In genomic region chr16:4350787-4351659, GRCh38 we compare ENCODE assay signal across 1 cellular context.
TF ChIP-seq lines count a peak whose summit lies in the region.

Gene PAM16, minus strand, starts transcription at chr16:4351321. Its CDS starts 87 bp downstream, at chr16:4351234.

TF ChIP-seq in K562, 482 proteins besides CTCF, POLR2A, EP300 and RAD21 (continued from another document and continues in another):
- TF ChIP-seq SFPQ (IDR thresholded peaks at IDR 0.05; ENCODE audit: low read depth, low read length) (no peak), SRSF1 (IDR thresholded peaks at IDR 0.05; ENCODE audit: low read depth, low read length) (no peak), GTF2E2 (tag; IDR thresholded peaks at IDR 0.05) (no peak), PTRF (tag; IDR thresholded peaks at IDR 0.05) (no peak), PTTG1 (tag; IDR thresholded peaks at IDR 0.05; ENCODE audit: low read depth) (no peak), MLLT1 (IDR thresholded peaks at IDR 0.05) (no peak; a peak in 1 of 4 replicates), ZNF511 (CRISPR knock-in tag; IDR thresholded peaks at IDR 0.05) (no peak), NUFIP1 (IDR thresholded peaks at IDR 0.05; ENCODE audit: partially characterized antibody) (no peak), SOX6 (IDR thresholded peaks at IDR 0.05) (no peak), SPI1 (IDR thresholded peaks at IDR 0.05; ENCODE audit: borderline replicate concordance, low read depth, low read length) (no peak), RBM22 (IDR thresholded peaks at IDR 0.05; ENCODE audit: low read depth, low read length, poor library complexity, severe bottlenecking) (peak; percentile 65), ZNF695 (CRISPR knock-in tag; IDR thresholded peaks at IDR 0.05) (no peak), BHLHE40 (IDR thresholded peaks at IDR 0.05; ENCODE audit: low read length) (peak; percentile 5; the same call in 1 of the 2 replicates), ZNF57 (CRISPR knock-in tag; IDR thresholded peaks at IDR 0.05) (no peak), KLF6 (CRISPR knock-in tag; IDR thresholded peaks at IDR 0.05; ENCODE audit: borderline replicate concordance) (no peak), ZNF507 (tag; conservative IDR thresholded peaks at IDR 0.05) (no peak), ZNF280A (IDR thresholded peaks at IDR 0.05; ENCODE audit: low read depth, partially characterized antibody) (no peak), POLR2AphosphoS2 (IDR thresholded peaks at IDR 0.05; ENCODE audit: low read length) (peak; percentile 95; the same call in 1 of the 2 replicates), TAL1 (IDR thresholded peaks at IDR 0.05) (no peak), ZNF77 (CRISPR knock-in tag; IDR thresholded peaks at IDR 0.05) (no peak), ZNF75A (CRISPR knock-in tag; IDR thresholded peaks at IDR 0.05) (no peak), DMBX1 (CRISPR knock-in tag; IDR thresholded peaks at IDR 0.05; ENCODE audit: borderline replicate concordance) (0 out of 2 replicates have a peak, but pooled peaks have one; percentile 31), BRD9 (IDR thresholded peaks at IDR 0.05; ENCODE audit: low read depth, partially characterized antibody) (no peak), SIN3A (IDR thresholded peaks at IDR 0.05; ENCODE audit: borderline replicate concordance in 2 of 2, control insufficient read depth in 1 of 2, low read depth in 2 of 2, low read length in 2 of 2) (peak in 1 of 2 experiments; percentile 67; a peak in 1 of 4 replicates), ZNF766 (CRISPR knock-in tag; conservative IDR thresholded peaks at IDR 0.05) (no peak), IRF1 (CRISPR knock-in tag; IDR thresholded peaks at IDR 0.05; ENCODE audit: borderline replicate concordance) (no peak), ZBTB43 (CRISPR knock-in tag; IDR thresholded peaks at IDR 0.05) (0 out of 2 replicates have a peak, but pooled peaks have one; percentile 36), E2F8 (IDR thresholded peaks at IDR 0.05; ENCODE audit: low read depth, partially characterized antibody) (no peak), RHOXF2B (CRISPR knock-in tag; conservative IDR thresholded peaks at IDR 0.05) (no peak), MAZ (CRISPR knock-in tag; conservative IDR thresholded peaks at IDR 0.05 in 1 of 2, IDR thresholded peaks at IDR 0.05 in 1 of 2) (peak; percentile 42 to 72), MAX (CRISPR knock-in tag; IDR thresholded peaks at IDR 0.05) (peak; percentile 57), ATF2 (CRISPR knock-in tag; IDR thresholded peaks at IDR 0.05) (no peak), E2F3 (CRISPR knock-in tag; IDR thresholded peaks at IDR 0.05) (0 out of 2 replicates have a peak, but pooled peaks have one; percentile 51), ZFX (CRISPR knock-in tag; IDR thresholded peaks at IDR 0.05) (peak; percentile 56; the same call in 1 of the 2 replicates), GTF3C2 (IDR thresholded peaks at IDR 0.05; ENCODE audit: borderline replicate concordance, extremely low read depth, insufficient read length) (no peak), FUS (optimal IDR thresholded peaks at IDR 0.05; ENCODE audit: low read depth, low read length) (no peak), SMARCA5 (IDR thresholded peaks at IDR 0.05) (no peak), ZKSCAN8 (CRISPR knock-in tag; IDR thresholded peaks at IDR 0.05) (no peak), ZBTB9 (CRISPR knock-in tag; IDR thresholded peaks at IDR 0.05) (0 out of 2 replicates have a peak, but pooled peaks have one; percentile 70), ZNF830 (CRISPR knock-in tag; IDR thresholded peaks at IDR 0.05) (no peak), ZZZ3 (IDR thresholded peaks at IDR 0.05) (no peak), ZNF778 (CRISPR knock-in tag; IDR thresholded peaks at IDR 0.05) (no peak), HCFC1 (IDR thresholded peaks at IDR 0.05; ENCODE audit: low read depth, low read length) (peak; percentile 45), HBP1 (CRISPR knock-in tag; IDR thresholded peaks at IDR 0.05) (no peak)
